18 cellular contexts compared by ENCODE assay signal in genomic region chr2:189641565-189641964, GRCh38. TPM values are rescaled to one million over a fixed set of nuclear protein-coding genes. Genes with fewer than 3 reads are reported as not detected.
DNase-seq lines count a peak whose midpoint lies in the region; ATAC-seq and TF ChIP-seq lines count a peak whose summit lies in the region.
"Had no signal": no experiment of that assay in that cellular context is flagged by ENCODE, and none has a peak within 500 bp of the region (broad histone marks: within the 10 kb centered on the region; RNA-seq: fewer than 3 reads in every experiment).

No MANE protein-coding gene starts in this region.

- H3K4me3 Mint-ChIP-seq in GM23338 = no peak overlapping the region
- H3K4me3 Mint-ChIP-seq: CD14-positive monocyte had no signal

- no peak overlapping the region for H4K8ac ChIP-seq in mesendoderm (ENCODE audit: low read depth, low read length)

- H3K27ac Mint-ChIP-seq in GM23338 = peak overlapping the region; percentile 12; the same call in 1 of the 2 replicates
- H3K27ac Mint-ChIP-seq in activated naive CD4-positive, alpha-beta T cell treated with anti-CD3 and anti-CD28 coated beads, Interleukin-2, amount 50 U/mL, for 72 hours = peak overlapping the region in 1 of 2 donors; percentile 6
- H3K27ac Mint-ChIP-seq: CD14-positive monocyte had no signal

- peak overlapping the region; percentile 22 for H3K18ac ChIP-seq in mesendoderm (ENCODE audit: low read length)

- H3K9me2 ChIP-seq in GM23338 (ENCODE audit: insufficient read depth) = no peaks in the 10 kb centered on the region; the same call in 1 of the 2 replicates

- H3K23ac ChIP-seq in mesendoderm (ENCODE audit: low read length) = no peak overlapping the region

- H3K4me3 ChIP-seq in DND-41 (ENCODE audit: low read depth in 1 of 2, low read length in 2 of 2) (no peak overlapping the region), GM23338 (no peak overlapping the region), mesendoderm (ENCODE audit: low read length) (no peak overlapping the region), testis (no peak overlapping the region)
- H3K4me3 ChIP-seq: esophagus squamous epithelium, mucosa of descending colon, PC-9, skin epidermis, upper lobe of left lung had no signal

- ATAC-seq in DND-41 (ENCODE audit: insufficient read depth, low read depth) (no peak), GM23338 (no peak), HG03025 (IDR thresholded peaks at IDR 0.05; ENCODE audit: low FRiP score, unreplicated experiment) (no peak)
- ATAC-seq in activated naive CD4-positive, alpha-beta T cell treated with anti-CD3 and anti-CD28 coated beads, Interleukin-2, amount 50 U/mL, for 72 hours = peak; percentile 94 to 98
- ATAC-seq: HCT116, left cardiac atrium, mucosa of descending colon had no signal

- no peak overlapping the region for H2AK5ac ChIP-seq in mesendoderm (ENCODE audit: low read length)

- H4K5ac ChIP-seq in mesendoderm (ENCODE audit: low read length) = no peak overlapping the region

- no peak overlapping the region for H3K56ac ChIP-seq in mesendoderm (ENCODE audit: low read length)

- H3K9ac ChIP-seq in DND-41 (ENCODE audit: low read depth, low read length) (no peak overlapping the region), mesendoderm (ENCODE audit: low read length) (no peak overlapping the region)

- H3K4ac ChIP-seq in mesendoderm (ENCODE audit: low read depth, low read length) = no peak overlapping the region

- H3K79me2 ChIP-seq in DND-41 (ENCODE audit: insufficient read depth, low read length) = no peaks in the 10 kb centered on the region
- no peaks in the 10 kb centered on the region for H3K79me2 ChIP-seq in GM23338 (replicated peaks; ENCODE audit: insufficient read depth)
- H3K79me2 ChIP-seq in mesendoderm (ENCODE audit: control insufficient read depth, insufficient read depth, low read length) = no peaks in the 10 kb centered on the region

- WGBS in mesendoderm (ENCODE audit: extremely low coverage, insufficient coverage, low lambda C conversion rate) = no CpG with 5 or more reads among the region's 2 CpGs
- WGBS in testis, 2 donors = 83 to 91% methylated on average over 2 of the region's 2 CpGs

- H3K27ac ChIP-seq in DND-41 (ENCODE audit: low read length) = no peak overlapping the region
- no peak overlapping the region for H3K27ac ChIP-seq in GM23338 (ENCODE audit: low read depth)
- peak overlapping the region; percentile 33 for H3K27ac ChIP-seq in mesendoderm (ENCODE audit: low read depth, low read length)
- H3K27ac ChIP-seq in testis = no peak overlapping the region
- H3K27ac ChIP-seq: esophagus squamous epithelium, PC-9, skin epidermis, upper lobe of left lung had no signal

- no peak for TF ChIP-seq POLR2A in testis (IDR thresholded peaks at IDR 0.05)

- H4K20me1 ChIP-seq in DND-41 (ENCODE audit: insufficient read depth, low read length) = no peaks in the 10 kb centered on the region
- no peaks in the 10 kb centered on the region for H4K20me1 ChIP-seq in GM23338 (replicated peaks; ENCODE audit: insufficient read depth)

- TF ChIP-seq CTCF in DND-41 (IDR thresholded peaks at IDR 0.05; ENCODE audit: borderline replicate concordance, extremely low read depth, low read length, poor library complexity, severe bottlenecking) (no peak), GM23338 (conservative IDR thresholded peaks at IDR 0.05; ENCODE audit: low read depth in 2 of 2) (no peak), testis (IDR thresholded peaks at IDR 0.05) (no peak)

- 0 out of 2 replicates have a peak overlapping the region, but pooled peaks have one; percentile 9 for H2AFZ ChIP-seq in DND-41 (ENCODE audit: low read depth, low read length)
- peak overlapping the region; percentile 34; the same call in 1 of the 2 replicates for H2AFZ ChIP-seq in GM23338
- H2AFZ ChIP-seq: PC-9 had no signal

- peaks cover 11% of the 10 kb centered on the region for H3K4me1 Mint-ChIP-seq in GM23338
- H3K4me1 Mint-ChIP-seq: CD14-positive monocyte had no signal

- H2BK5ac ChIP-seq in mesendoderm (ENCODE audit: low read length) = peak overlapping the region; percentile 31

- H3K36me3 ChIP-seq in DND-41 (ENCODE audit: insufficient read depth, low read length) (no peaks in the 10 kb centered on the region), GM23338 (ENCODE audit: insufficient read depth) (no peaks in the 10 kb centered on the region), mesendoderm (ENCODE audit: control insufficient read depth, insufficient read depth, low read length) (no peaks in the 10 kb centered on the region), testis (ENCODE audit: low read depth, missing control alignments) (no peaks in the 10 kb centered on the region)
- H3K36me3 ChIP-seq: esophagus squamous epithelium, upper lobe of left lung had no signal

- H3K79me1 ChIP-seq in mesendoderm (ENCODE audit: low read length) = no peaks in the 10 kb centered on the region

- H2BK15ac ChIP-seq in mesendoderm (replicated peaks; ENCODE audit: low read depth) = no peak overlapping the region

- intact Hi-C loops in posterior cingulate gyrus (cut with DNase I) = no loop called here
- intact Hi-C loops in testis (cut with DNase I; ENCODE audit: low total_unique reads) = no loop called here

- no peaks in the 10 kb centered on the region for H3K27me3 ChIP-seq in DND-41 (ENCODE audit: insufficient read depth, low read length, poor library complexity)
- no peaks in the 10 kb centered on the region for H3K27me3 ChIP-seq in GM23338 (ENCODE audit: insufficient read depth)
- H3K27me3 ChIP-seq in mesendoderm (ENCODE audit: insufficient read depth, low read length, poor library complexity) = no peaks in the 10 kb centered on the region
- H3K27me3 ChIP-seq in testis = no peaks in the 10 kb centered on the region
- H3K27me3 ChIP-seq: esophagus squamous epithelium, upper lobe of left lung had no signal

- no peak overlapping the region for H3K4me2 ChIP-seq in DND-41 (ENCODE audit: insufficient read depth, low read length)
- peak overlapping the region; percentile 4; the same call in 1 of the 2 replicates for H3K4me2 ChIP-seq in GM23338
- no peak overlapping the region for H3K4me2 ChIP-seq in mesendoderm (ENCODE audit: low read length)
- H3K4me2 ChIP-seq: PC-9 had no signal

- H2BK120ac ChIP-seq in mesendoderm (ENCODE audit: low read depth, low read length) = peak overlapping the region; percentile 28

- no peaks in the 10 kb centered on the region for H3K27me3 Mint-ChIP-seq in GM23338 (ENCODE audit: insufficient read depth, low read depth, poor library complexity)

- H3K4me1 ChIP-seq in DND-41 (ENCODE audit: insufficient read depth, low read length) (no peaks in the 10 kb centered on the region), GM23338 (ENCODE audit: insufficient read depth) (peaks cover 11% of the 10 kb centered on the region; the same call in 1 of the 2 replicates), mesendoderm (ENCODE audit: control insufficient read depth, low read depth, low read length) (peaks cover 8% of the 10 kb centered on the region), testis (no peaks in the 10 kb centered on the region)
- H3K4me1 ChIP-seq: esophagus squamous epithelium, upper lobe of left lung had no signal

- DNase-seq in DND-41 (no peak), GM23338 (ENCODE audit: low spot score) (no peak), mesendoderm (peak; percentile 31), posterior cingulate gyrus (no peak), testis (no peak)
- peak in 1 of 2 donors; percentile 29 for DNase-seq in activated naive CD4-positive, alpha-beta T cell treated with anti-CD3 and anti-CD28 coated beads, Interleukin-2, amount 50 U/mL, for 72 hours (ENCODE audit: low spot score in 2 of 2)
- DNase-seq: DMS79, esophagus squamous epithelium, hypothalamus, left cardiac atrium, mucosa of descending colon, NCI-H146, PC-9, upper lobe of left lung had no signal

- H3K36me3 Mint-ChIP-seq in GM23338 (ENCODE audit: low read depth) = no peaks in the 10 kb centered on the region
- H3K36me3 Mint-ChIP-seq in activated naive CD4-positive, alpha-beta T cell treated with anti-CD3 and anti-CD28 coated beads, Interleukin-2, amount 50 U/mL, for 72 hours = peaks cover 0 to 20% of the 10 kb centered on the region in 2 donors
- H3K36me3 Mint-ChIP-seq: CD14-positive monocyte had no signal

- H3K9me3 Mint-ChIP-seq in GM23338 = no peaks in the 10 kb centered on the region
- H3K9me3 Mint-ChIP-seq in activated naive CD4-positive, alpha-beta T cell treated with anti-CD3 and anti-CD28 coated beads, Interleukin-2, amount 50 U/mL, for 72 hours = peaks cover 3 to 21% of the 10 kb centered on the region in 2 donors
- H3K9me3 Mint-ChIP-seq: CD14-positive monocyte had no signal

- H3F3A ChIP-seq in GM23338 (replicated peaks; ENCODE audit: low read depth) = no peaks in the 10 kb centered on the region

- H3K9me3 ChIP-seq in DND-41 (ENCODE audit: insufficient read depth, low read length, severe bottlenecking) (no peaks in the 10 kb centered on the region), testis (no peaks in the 10 kb centered on the region)
- H3K9me3 ChIP-seq: esophagus squamous epithelium, mucosa of descending colon, upper lobe of left lung had no signal

TF ChIP-seq in GM23338, 12 proteins besides CTCF, POLR2A, EP300 and RAD21 (continues in another document):
- TF ChIP-seq POLR2AphosphoS5 (IDR thresholded peaks at IDR 0.05; ENCODE audit: low read depth) (no peak), NANOG (IDR thresholded peaks at IDR 0.05; ENCODE audit: borderline replicate concordance) (no peak), CREB1 (CRISPR knock-in tag; IDR thresholded peaks at IDR 0.05; ENCODE audit: low read depth) (no peak)

RNA-seq across cellular contexts. Expression of gene ASNSD1, which starts 19.7 kb away (rescaled TPM):
- total RNA-seq in GM23338 (2014; rRNA removed; shearing (Covaris generic)) = 49.7 and 54.6 TPM in 2 replicates
- polyA plus RNA-seq in GM23338 (2016; fragmentation: Nextera tagmentation; extraction: Ambion mirVana) = 38.4 and 40.7 TPM in 2 replicates
- total RNA-seq in activated naive CD4-positive, alpha-beta T cell treated with anti-CD3 and anti-CD28 coated beads, Interleukin-2, amount 50 U/mL, for 72 hours = 10 to 100 TPM; 46.2 to 59.0 TPM
- 115 TPM for polyA plus RNA-seq in mesendoderm (2013, experiment 1 of 2)
- 114 TPM for polyA plus RNA-seq in mesendoderm (2013, experiment 2 of 2)
- 10 to 100 TPM; 36.2 to 42.5 TPM for total RNA-seq in testis
- polyA plus RNA-seq in testis (ENCODE audit: insufficient read depth, low read depth, low replicate concordance) = 25.9 TPM

RNA-seq across cellular contexts. Expression of gene ANKAR, which starts 32.9 kb away (rescaled TPM):
- total RNA-seq in GM23338 (2014; rRNA removed; shearing (Covaris generic)) = 3.0 and 4.5 TPM in 2 replicates
- 4.4 and 5.0 TPM in 2 replicates for polyA plus RNA-seq in GM23338 (2016; fragmentation: Nextera tagmentation; extraction: Ambion mirVana)
- 1 to 10 TPM; 2.6 to 2.9 TPM for total RNA-seq in activated naive CD4-positive, alpha-beta T cell treated with anti-CD3 and anti-CD28 coated beads, Interleukin-2, amount 50 U/mL, for 72 hours
- 0.88 TPM for polyA plus RNA-seq in mesendoderm (2013, experiment 1 of 2)
- polyA plus RNA-seq in mesendoderm (2013, experiment 2 of 2) = 1.1 TPM
- total RNA-seq in testis = 10 to 100 TPM; 20.3 to 32.8 TPM
- 22.1 TPM for polyA plus RNA-seq in testis (ENCODE audit: insufficient read depth, low read depth, low replicate concordance)

Comparison
In these comparisons a context has a peak if more than half of its experiments do, and no peak if none do; other contexts are left out.
1. ATAC-seq: peak in activated naive CD4-positive, alpha-beta T cell treated with anti-CD3 and anti-CD28 coated beads, Interleukin-2, amount 50 U/mL, for 72 hours (2 of 2); none in DND-41 (single experiment), GM23338 (single experiment) and HG03025 (single experiment).